In the genomic region with DNA sequence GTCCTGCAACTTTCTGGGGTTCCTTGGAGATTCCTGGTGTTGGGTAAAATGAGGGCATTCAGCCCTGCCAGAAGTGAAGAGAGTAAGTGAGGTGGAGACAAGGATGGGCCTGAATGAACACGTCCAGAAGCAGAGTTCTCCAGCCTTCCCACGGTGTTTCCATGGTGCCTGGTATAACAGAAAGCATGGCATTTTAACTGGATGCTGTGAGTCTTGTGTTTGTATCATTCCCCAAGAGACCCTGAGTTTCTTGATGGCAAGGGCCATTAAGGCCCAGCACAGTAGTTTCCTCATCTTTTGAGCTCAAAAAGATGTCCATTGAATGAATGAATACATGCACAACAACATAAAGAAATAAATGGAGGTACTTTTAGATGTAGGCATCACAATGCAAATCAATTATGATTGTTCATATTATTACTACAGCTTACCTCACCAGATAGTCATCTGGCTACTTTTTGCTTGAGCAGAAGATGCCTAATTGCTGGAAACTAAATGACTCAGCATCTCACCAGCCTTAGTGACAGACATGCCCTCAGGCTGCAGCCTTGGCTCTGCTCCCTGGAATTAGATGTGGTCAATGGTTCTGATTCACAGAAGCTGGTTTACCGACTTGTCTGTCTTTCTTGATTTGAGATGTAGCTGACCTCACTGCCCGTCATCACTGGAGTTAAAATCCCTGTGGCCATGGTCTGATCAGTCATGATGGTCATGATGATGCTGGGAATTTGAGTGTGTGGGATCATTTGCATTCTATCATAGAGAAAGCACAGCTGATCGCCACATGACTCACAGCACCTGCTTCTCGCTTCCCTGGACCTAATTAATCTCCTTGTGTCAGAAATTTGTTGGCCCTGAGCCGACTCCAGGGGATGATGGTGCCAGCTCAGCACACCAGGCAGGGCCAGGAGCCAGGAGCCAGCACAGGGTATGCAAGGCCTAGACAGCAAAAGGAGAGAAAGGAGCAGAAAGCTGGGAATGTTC, we compare ENCODE assay signal across 8 cellular contexts.
DNase-seq lines count a peak whose midpoint lies in the region; ATAC-seq and TF ChIP-seq lines count a peak whose summit lies in the region.

No MANE protein-coding gene starts in this region.

- ATAC-seq in GM21360 (IDR thresholded peaks at IDR 0.05; ENCODE audit: unreplicated experiment) (peak; percentile 92), HG03575 (IDR thresholded peaks at IDR 0.05; ENCODE audit: extremely low read depth, insufficient number of reproducible peaks, low FRiP score, unreplicated experiment) (peak; percentile 90)

- no peaks in the 10 kb centered on the region for H3K27me3 Mint-ChIP-seq in brain
- peaks cover 3% of the 10 kb centered on the region for H3K27me3 Mint-ChIP-seq in T-helper 2 cell treated with Interferon-gamma antibody and Interleukin-4, amounts not matched to agents 5 μg/mL and 100 μg/mL, for 36 hours (ENCODE audit: low read depth)
- peaks cover 0 to 2% (median 2%) of the 10 kb centered on the region in 3 donors for H3K27me3 Mint-ChIP-seq in CD14-positive monocyte (ENCODE audit: low read depth in 3 of 3)

- no peak overlapping the region for H3K4me3 ChIP-seq in retinal pigment epithelial cell (ENCODE audit: low read length)

- H3K4me1 Mint-ChIP-seq in brain (peaks cover 43% of the 10 kb centered on the region), CD14-positive monocyte (no peaks in the 10 kb centered on the region)
- H3K4me1 Mint-ChIP-seq in T-helper 2 cell treated with Interferon-gamma antibody and Interleukin-4, amounts not matched to agents 5 μg/mL and 100 μg/mL, for 36 hours (ENCODE audit: low read depth) = no peaks in the 10 kb centered on the region

- H3K9me3 Mint-ChIP-seq in brain = peaks cover 3 to 24% (median 9%) of the 10 kb centered on the region in 5 experiments
- no peaks in the 10 kb centered on the region for H3K9me3 Mint-ChIP-seq in T-helper 2 cell treated with Interferon-gamma antibody and Interleukin-4, amounts not matched to agents 5 μg/mL and 100 μg/mL, for 36 hours
- peaks cover 0 to 5% (median 3%) of the 10 kb centered on the region in 7 donors for H3K9me3 Mint-ChIP-seq in CD14-positive monocyte

- H3K36me3 Mint-ChIP-seq in brain = no peaks in the 10 kb centered on the region
- H3K36me3 Mint-ChIP-seq in T-helper 2 cell treated with Interferon-gamma antibody and Interleukin-4, amounts not matched to agents 5 μg/mL and 100 μg/mL, for 36 hours (ENCODE audit: low read depth) = no peaks in the 10 kb centered on the region
- H3K36me3 Mint-ChIP-seq in CD14-positive monocyte = no peaks in the 10 kb centered on the region

- peak; percentile 97 for DNase-seq in Daoy (ENCODE audit: low read depth)
- DNase-seq in retinal pigment epithelial cell (ENCODE audit: low read depth) = peak; percentile 99
- no peak for DNase-seq in T-helper 2 cell treated with Interferon-gamma antibody and Interleukin-4, amounts not matched to agents 5 μg/mL and 100 μg/mL, for 36 hours (ENCODE audit: low spot score)
- DNase-seq in UCSD-AML1 (lab: John Stamatoyannopoulos, UW; ENCODE audit: unreplicated experiment) = no peak
- DNase-seq in CD14-positive monocyte (ENCODE audit: low spot score) = no peak

- H3K27ac Mint-ChIP-seq in brain (peak overlapping the region; percentile 76 to 97 (median 89)), CD14-positive monocyte (no peak overlapping the region)
- H3K27ac Mint-ChIP-seq in T-helper 2 cell treated with Interferon-gamma antibody and Interleukin-4, amounts not matched to agents 5 μg/mL and 100 μg/mL, for 36 hours = no peak overlapping the region

- intact Hi-C loops in CD14-positive monocyte (cut with micrococcal nuclease) = no loop called here

- no peak for TF ChIP-seq CTCF in brain (conservative IDR thresholded peaks at IDR 0.05)
- no peak for TF ChIP-seq CTCF in retinal pigment epithelial cell (conservative IDR thresholded peaks at IDR 0.05; ENCODE audit: low read depth, low read length)
- TF ChIP-seq CTCF in CD14-positive monocyte (IDR thresholded peaks at IDR 0.05) = no peak

- H3K4me3 Mint-ChIP-seq in brain (peak overlapping the region in 1 of 5 experiments; percentile 42), CD14-positive monocyte (no peak overlapping the region)
- H3K4me3 Mint-ChIP-seq in T-helper 2 cell treated with Interferon-gamma antibody and Interleukin-4, amounts not matched to agents 5 μg/mL and 100 μg/mL, for 36 hours = no peak overlapping the region

Comparison
In these comparisons a context has a peak if more than half of its experiments do, and no peak if none do; other contexts are left out.
1. DNase-seq: peak in Daoy (single experiment) and retinal pigment epithelial cell (single experiment); none in T-helper 2 cell treated with Interferon-gamma antibody and Interleukin-4, amounts not matched to agents 5 μg/mL and 100 μg/mL, for 36 hours (single experiment), UCSD-AML1 (single experiment) and CD14-positive monocyte (single experiment).
2. H3K27ac Mint-ChIP-seq: peak in brain (5 of 5); none in T-helper 2 cell treated with Interferon-gamma antibody and Interleukin-4, amounts not matched to agents 5 μg/mL and 100 μg/mL, for 36 hours (single experiment) and CD14-positive monocyte (0 of 7).